Comparison of ENCODE assay signal across 8 cellular contexts in the genomic region with DNA sequence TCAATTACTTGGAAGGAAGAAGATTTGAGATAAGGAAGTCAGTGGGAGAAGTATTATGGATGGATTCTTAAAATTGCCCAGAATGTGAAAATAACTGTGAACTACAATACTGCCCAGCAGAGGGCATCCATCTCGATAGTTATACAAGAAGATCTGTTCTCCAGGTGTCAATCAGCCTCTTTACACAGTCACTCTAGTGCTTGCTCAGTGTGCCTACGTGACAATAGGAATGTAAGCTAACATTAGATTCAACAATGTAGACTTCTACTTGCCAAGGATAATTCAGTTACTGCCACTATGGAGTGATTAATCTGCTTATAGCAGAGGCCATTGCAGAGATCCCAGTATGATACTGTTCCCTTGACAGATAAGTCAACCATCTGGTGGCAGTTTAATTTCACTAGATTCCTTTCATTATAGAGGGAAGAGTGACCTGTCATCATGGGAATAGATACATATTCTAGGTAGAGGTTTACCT. TPM values are rescaled to one million over a fixed set of nuclear protein-coding genes. Genes with fewer than 3 reads are reported as not detected.
A peak's percentile ranks its signal among the peaks of the same experiment; 100 is the strongest.
DNase-seq lines count a peak whose midpoint lies in the region; ATAC-seq and TF ChIP-seq lines count a peak whose summit lies in the region.

No MANE protein-coding gene starts in this region.

- TF ChIP-seq CTCF in C4-2B (conservative IDR thresholded peaks at IDR 0.05) (peak; percentile 77), ascending aorta (IDR thresholded peaks at IDR 0.05) (peak; percentile 41 to 61 (median 51))

- H3K27me3 ChIP-seq in ascending aorta: no peaks in the 10 kb centered on the region

- peak; percentile 76 for ATAC-seq in GM18517 (IDR thresholded peaks at IDR 0.05; ENCODE audit: unreplicated experiment)
- peak; percentile 80 for ATAC-seq in stimulated activated naive CD8-positive, alpha-beta T cell treated with anti-CD3 and anti-CD28 coated beads, Interleukin-15, Interleukin-2, amounts not matched to agents 100 U/mL and 50 U/mL, for 24 hours
- no peak for ATAC-seq in HG02884 (IDR thresholded peaks at IDR 0.05; ENCODE audit: unreplicated experiment)

- peak; percentile 52 for TF ChIP-seq RAD21 in Ishikawa (IDR thresholded peaks at IDR 0.05; ENCODE audit: low read depth)

- DNase-seq in NCI-H82 treated with DMSO at 0.1 percent for 48 hours (lab: John Stamatoyannopoulos, UW; ENCODE audit: unreplicated experiment) (peak; percentile 69), ascending aorta (ENCODE audit: low spot score in 2 of 2) (no peak), iris pigment epithelial cell (ENCODE audit: low read depth) (peak; percentile 65)
- DNase-seq in stimulated activated naive CD8-positive, alpha-beta T cell treated with anti-CD3 and anti-CD28 coated beads, Interleukin-15, Interleukin-2, amounts not matched to agents 100 U/mL and 50 U/mL, for 24 hours: peak; percentile 37

- no peaks in the 10 kb centered on the region for H3K36me3 ChIP-seq in ascending aorta

- intact Hi-C loops in ascending aorta (cut with DNase I): loop anchor here (2.0 to 5.0 kb wide), 2 partner anchors 18 to 229 kb away; a partner anchor contains a TSS

- H3K4me1 ChIP-seq in ascending aorta: no peaks in the 10 kb centered on the region

- TF ChIP-seq EP300 in Ishikawa (IDR thresholded peaks at IDR 0.05; ENCODE audit: borderline replicate concordance): no peak

- no peak overlapping the region for H3K27ac ChIP-seq in C4-2B
- no peak overlapping the region for H3K27ac ChIP-seq in ascending aorta

- no peak overlapping the region for H3K4me3 ChIP-seq in ascending aorta

- H3K9me3 ChIP-seq in ascending aorta: no peaks in the 10 kb centered on the region

TF ChIP-seq in Ishikawa, 13 proteins besides CTCF, POLR2A, EP300 and RAD21:
- TF ChIP-seq TCF12 (IDR thresholded peaks at IDR 0.05; ENCODE audit: low read depth) (no peak), CEBPB (IDR thresholded peaks at IDR 0.05) (no peak), YY1 (IDR thresholded peaks at IDR 0.05; ENCODE audit: low read depth) (no peak), NFIC (IDR thresholded peaks at IDR 0.05) (no peak), TAF1 (IDR thresholded peaks at IDR 0.05; ENCODE audit: low read depth) (no peak)
- TF ChIP-seq, protein P1, sequence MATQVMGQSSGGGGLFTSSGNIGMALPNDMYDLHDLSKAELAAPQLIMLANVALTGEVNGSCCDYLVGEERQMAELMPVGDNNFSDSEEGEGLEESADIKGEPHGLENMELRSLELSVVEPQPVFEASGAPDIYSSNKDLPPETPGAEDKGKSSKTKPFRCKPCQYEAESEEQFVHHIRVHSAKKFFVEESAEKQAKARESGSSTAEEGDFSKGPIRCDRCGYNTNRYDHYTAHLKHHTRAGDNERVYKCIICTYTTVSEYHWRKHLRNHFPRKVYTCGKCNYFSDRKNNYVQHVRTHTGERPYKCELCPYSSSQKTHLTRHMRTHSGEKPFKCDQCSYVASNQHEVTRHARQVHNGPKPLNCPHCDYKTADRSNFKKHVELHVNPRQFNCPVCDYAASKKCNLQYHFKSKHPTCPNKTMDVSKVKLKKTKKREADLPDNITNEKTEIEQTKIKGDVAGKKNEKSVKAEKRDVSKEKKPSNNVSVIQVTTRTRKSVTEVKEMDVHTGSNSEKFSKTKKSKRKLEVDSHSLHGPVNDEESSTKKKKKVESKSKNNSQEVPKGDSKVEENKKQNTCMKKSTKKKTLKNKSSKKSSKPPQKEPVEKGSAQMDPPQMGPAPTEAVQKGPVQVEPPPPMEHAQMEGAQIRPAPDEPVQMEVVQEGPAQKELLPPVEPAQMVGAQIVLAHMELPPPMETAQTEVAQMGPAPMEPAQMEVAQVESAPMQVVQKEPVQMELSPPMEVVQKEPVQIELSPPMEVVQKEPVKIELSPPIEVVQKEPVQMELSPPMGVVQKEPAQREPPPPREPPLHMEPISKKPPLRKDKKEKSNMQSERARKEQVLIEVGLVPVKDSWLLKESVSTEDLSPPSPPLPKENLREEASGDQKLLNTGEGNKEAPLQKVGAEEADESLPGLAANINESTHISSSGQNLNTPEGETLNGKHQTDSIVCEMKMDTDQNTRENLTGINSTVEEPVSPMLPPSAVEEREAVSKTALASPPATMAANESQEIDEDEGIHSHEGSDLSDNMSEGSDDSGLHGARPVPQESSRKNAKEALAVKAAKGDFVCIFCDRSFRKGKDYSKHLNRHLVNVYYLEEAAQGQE (IDR thresholded peaks at IDR 0.05; ENCODE audit: low read depth): no peak
- TF ChIP-seq, protein P2, sequence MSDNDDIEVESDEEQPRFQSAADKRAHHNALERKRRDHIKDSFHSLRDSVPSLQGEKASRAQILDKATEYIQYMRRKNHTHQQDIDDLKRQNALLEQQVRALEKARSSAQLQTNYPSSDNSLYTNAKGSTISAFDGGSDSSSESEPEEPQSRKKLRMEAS (IDR thresholded peaks at IDR 0.05): no peak

RNA-seq across cellular contexts. Expression of a gene that starts 10.6 kb away (rescaled TPM):
- 249 TPM for total RNA-seq in ascending aorta

RNA-seq across cellular contexts. Expression of a gene that starts 17.0 kb away (rescaled TPM):
- total RNA-seq in ascending aorta: 1.2 TPM

Comparison
In these comparisons a context has a peak if more than half of its experiments do, and no peak if none do; other contexts are left out.
1. DNase-seq: peak in NCI-H82 treated with DMSO at 0.1 percent for 48 hours (single experiment), iris pigment epithelial cell (single experiment) and stimulated activated naive CD8-positive, alpha-beta T cell treated with anti-CD3 and anti-CD28 coated beads, Interleukin-15, Interleukin-2, amounts not matched to agents 100 U/mL and 50 U/mL, for 24 hours (single experiment); none in ascending aorta (0 of 2).